8 cellular contexts compared by ENCODE assay signal in genomic region chr5:128498844-128499455, GRCh38. TPM values are rescaled to one million over a fixed set of nuclear protein-coding genes. Genes with fewer than 3 reads are reported as not detected.
A peak's percentile ranks its signal among the peaks of the same experiment; 100 is the strongest.
DNase-seq lines count a peak whose midpoint lies in the region; ATAC-seq and TF ChIP-seq lines count a peak whose summit lies in the region.

No MANE protein-coding gene starts in this region.

- H3K27ac ChIP-seq in AG04450 (ENCODE audit: low read depth, low read length) = no peak overlapping the region
- H3K27ac ChIP-seq in PC-9 = no peak overlapping the region

- H3K79me2 ChIP-seq in PC-9 (ENCODE audit: low read depth) = no peaks in the 10 kb centered on the region

- TF ChIP-seq CTCF in AG04450 (IDR thresholded peaks at IDR 0.05; ENCODE audit: low read depth, low read length) = peak; percentile 53
- peak; percentile 67 for TF ChIP-seq CTCF in PC-9 (conservative IDR thresholded peaks at IDR 0.05)
- peak; percentile 50 for TF ChIP-seq CTCF in foreskin fibroblast (IDR thresholded peaks at IDR 0.05; ENCODE audit: low read depth, low read length)

- no peak overlapping the region for H2AFZ ChIP-seq in PC-9

- no peak overlapping the region for H3K4me2 ChIP-seq in PC-9

- H3K27me3 ChIP-seq in AG04450 (ENCODE audit: control insufficient read depth, insufficient read depth, low read length) (no peaks in the 10 kb centered on the region), PC-9 (ENCODE audit: insufficient read depth, low read depth) (no peaks in the 10 kb centered on the region)

- H3F3A ChIP-seq in PC-9 (ENCODE audit: insufficient read depth, low read depth) = no peaks in the 10 kb centered on the region

- CTCF ChIA-PET in AG04450 (lab: Charles Lee) = interaction anchor here (0.6 to 4.0 kb wide), 16 partner anchors 9 to 976 kb away, joined by 3 to 80 read pairs (median 5); no protein-coding TSS in a partner anchor
- CTCF ChIA-PET in PC-9 (lab: Charles Lee) = interaction anchor here (1.0 kb wide), 1 partner anchor 655 kb away, joined by 5 read pairs; no protein-coding TSS in a partner anchor

- no peaks in the 10 kb centered on the region for H3K9me3 ChIP-seq in AG04450 (ENCODE audit: control insufficient read depth, insufficient read depth, low read length)
- no peaks in the 10 kb centered on the region; the same call in 1 of the 2 replicates for H3K9me3 ChIP-seq in PC-9 (ENCODE audit: insufficient read depth, low read depth)

- intact Hi-C loops in PC-9 (cut with micrococcal nuclease; ENCODE audit: unreplicated experiment) = loop anchor here (1.0 to 5.0 kb wide), 3 partner anchors 286 to 934 kb away; no protein-coding TSS in a partner anchor

- H3K36me3 ChIP-seq in PC-9 (ENCODE audit: low read depth) = no peaks in the 10 kb centered on the region

- H3K4me1 ChIP-seq in PC-9 (replicated peaks; ENCODE audit: insufficient read depth) = no peaks in the 10 kb centered on the region

- peak; percentile 54 for DNase-seq in AG04450 (ENCODE audit: low read depth, low spot score)
- no peak for DNase-seq in PC-9
- DNase-seq in foreskin fibroblast = peak; percentile 47 to 74
- DNase-seq in superior temporal gyrus (ENCODE audit: extremely low spot score) = peak; percentile 47
- no peak for DNase-seq in activated naive CD4-positive, alpha-beta T cell treated with Interleukin-2 at 50 U/mL for 16 hours

- POLR2A ChIA-PET in AG04450 (lab: Yijun Ruan, JAX) (no interaction called here), PC-9 (lab: Charles Lee; ENCODE audit: unreplicated experiment) (no interaction called here)

- H3K4me3 ChIP-seq in AG04450 (ENCODE audit: low read depth, low read length) (no peak overlapping the region), PC-9 (no peak overlapping the region), foreskin fibroblast (ENCODE audit: low read depth in 1 of 2, low read length in 2 of 2) (no peak overlapping the region)

- H3K9me2 ChIP-seq in PC-9 (ENCODE audit: insufficient read depth) = no peaks in the 10 kb centered on the region

- peak; percentile 54 for ATAC-seq in GM18861 (IDR thresholded peaks at IDR 0.05; ENCODE audit: unreplicated experiment)
- ATAC-seq in GM18868 (IDR thresholded peaks at IDR 0.05; ENCODE audit: unreplicated experiment) = no peak
- ATAC-seq in GM21619 (IDR thresholded peaks at IDR 0.05; ENCODE audit: unreplicated experiment) = no peak

- no TSS peak for BruUV-seq in PC-9 (replicated peaks; lab: Mats Ljungman, UMichigan)

- H4K20me1 ChIP-seq in PC-9 (ENCODE audit: insufficient read depth) = no peaks in the 10 kb centered on the region

RNA-seq across cellular contexts. Expression of gene FBN2, which starts 39.1 kb away (rescaled TPM):
- polyA plus RNA-seq in AG04450 (2011; rRNA removed) = 46.5 and 47.2 TPM in 2 replicates
- 162 and 170 TPM in 2 replicates for polyA minus RNA-seq in AG04450 (2011; rRNA and poly(A)+ RNA removed)
- total RNA-seq in PC-9 (2021) = 0.08 and 0.22 TPM in 2 replicates

Comparison
In these comparisons a context has a peak if more than half of its experiments do, and no peak if none do; other contexts are left out.
1. DNase-seq: peak in AG04450 (single experiment), foreskin fibroblast (2 of 2) and superior temporal gyrus (single experiment); none in PC-9 (0 of 2) and activated naive CD4-positive, alpha-beta T cell treated with Interleukin-2 at 50 U/mL for 16 hours (single experiment).
2. Peak in every context shown above with its lines, with median percentiles within 50 percentile points of each other: CTCF ChIP-seq.